ENCODE assay signal across 8 cellular contexts in genomic region chr10:91034494-91035157, GRCh38.
DNase-seq lines count a peak whose midpoint lies in the region; ATAC-seq lines count a peak whose summit lies in the region.

No MANE protein-coding gene starts in this region.

- H3K27ac Mint-ChIP-seq in T-helper 1 cell treated with Interleukin-12 subunit alpha and Interleukin-12 subunit beta and Interleukin-4 antibody, amounts not matched to agents 30 μg/mL and 1 μg/mL, for 36 hours: peak overlapping the region; percentile 80
- H3K27ac Mint-ChIP-seq in activated naive CD4-positive, alpha-beta T cell treated with anti-CD3 and anti-CD28 coated beads, Interleukin-2, amount 50 U/mL, for 72 hours: peak overlapping the region; percentile 3 to 72

- peaks cover 23% of the 10 kb centered on the region for H3K27me3 Mint-ChIP-seq in T-helper 1 cell treated with Interleukin-12 subunit alpha and Interleukin-12 subunit beta and Interleukin-4 antibody, amounts not matched to agents 30 μg/mL and 1 μg/mL, for 36 hours (ENCODE audit: low read depth)

- H3K9me3 Mint-ChIP-seq in T-helper 1 cell treated with Interleukin-12 subunit alpha and Interleukin-12 subunit beta and Interleukin-4 antibody, amounts not matched to agents 30 μg/mL and 1 μg/mL, for 36 hours: peaks cover 4% of the 10 kb centered on the region
- H3K9me3 Mint-ChIP-seq in activated naive CD4-positive, alpha-beta T cell treated with anti-CD3 and anti-CD28 coated beads, Interleukin-2, amount 50 U/mL, for 72 hours: peaks cover 4 to 5% of the 10 kb centered on the region in 2 donors

- H3K27ac ChIP-seq in substantia nigra (ENCODE audit: low read depth, low read length, poor library complexity, severe bottlenecking): no peak overlapping the region

- peak in 1 of 2 donors; percentile 16 for ATAC-seq in activated naive CD4-positive, alpha-beta T cell treated with anti-CD3 and anti-CD28 coated beads, Interleukin-2, amount 50 U/mL, for 72 hours
- ATAC-seq in HG02588 (IDR thresholded peaks at IDR 0.05; ENCODE audit: unreplicated experiment) (no peak), GM21723 (IDR thresholded peaks at IDR 0.05; ENCODE audit: unreplicated experiment) (no peak)

- H3K4me3 Mint-ChIP-seq in T-helper 1 cell treated with Interleukin-12 subunit alpha and Interleukin-12 subunit beta and Interleukin-4 antibody, amounts not matched to agents 30 μg/mL and 1 μg/mL, for 36 hours: peak overlapping the region; percentile 13

- H3K36me3 Mint-ChIP-seq in T-helper 1 cell treated with Interleukin-12 subunit alpha and Interleukin-12 subunit beta and Interleukin-4 antibody, amounts not matched to agents 30 μg/mL and 1 μg/mL, for 36 hours (ENCODE audit: low read depth): peaks cover 2% of the 10 kb centered on the region
- peaks cover 4 to 6% of the 10 kb centered on the region in 2 donors for H3K36me3 Mint-ChIP-seq in activated naive CD4-positive, alpha-beta T cell treated with anti-CD3 and anti-CD28 coated beads, Interleukin-2, amount 50 U/mL, for 72 hours

- peaks cover 13% of the 10 kb centered on the region for H3K4me1 Mint-ChIP-seq in T-helper 1 cell treated with Interleukin-12 subunit alpha and Interleukin-12 subunit beta and Interleukin-4 antibody, amounts not matched to agents 30 μg/mL and 1 μg/mL, for 36 hours (ENCODE audit: low read depth)

- no peak for DNase-seq in T-helper 1 cell
- no peak for DNase-seq in activated naive CD4-positive, alpha-beta T cell treated with anti-CD3 and anti-CD28 coated beads, Interleukin-2, amount 50 U/mL, for 72 hours (ENCODE audit: low spot score in 2 of 2)
- peak in 35 of 51 donors; percentile 6 to 72 (median 29) for DNase-seq in hypothalamus (lab: John Stamatoyannopoulos, UW)
- DNase-seq in substantia nigra (lab: John Stamatoyannopoulos, UW): peak in 30 of 49 donors; percentile 10 to 81 (median 40)
- DNase-seq in cortex of kidney (lab: John Stamatoyannopoulos, UW): no peak

Comparison
In these comparisons a context has a peak if more than half of its experiments do, and no peak if none do; other contexts are left out.
1. DNase-seq: peak in hypothalamus (35 of 51) and substantia nigra (30 of 49); none in T-helper 1 cell (0 of 5), activated naive CD4-positive, alpha-beta T cell treated with anti-CD3 and anti-CD28 coated beads, Interleukin-2, amount 50 U/mL, for 72 hours (0 of 2) and cortex of kidney (single experiment).